1 cellular context compared by ENCODE assay signal in genomic region chr20:36408219-36408618, GRCh38.
TF ChIP-seq lines count a peak whose summit lies in the region.

No MANE protein-coding gene starts in this region.

TF ChIP-seq in SK-N-SH treated with all-trans-retinoic acid at 6 μM for 48 hours, 23 proteins besides CTCF, POLR2A, EP300 and RAD21 (continued from another document):
- TF ChIP-seq TSHZ2 (CRISPR knock-in tag; IDR thresholded peaks at IDR 0.05) = no peak
- TF ChIP-seq CSDC2 (CRISPR knock-in tag; IDR thresholded peaks at IDR 0.05) = no peak
- no peak for TF ChIP-seq ZC3H10 (CRISPR knock-in tag; IDR thresholded peaks at IDR 0.05)
- TF ChIP-seq BACH2 (CRISPR knock-in tag; IDR thresholded peaks at IDR 0.05; ENCODE audit: borderline replicate concordance) = no peak
- TF ChIP-seq ZFP3 (CRISPR knock-in tag; IDR thresholded peaks at IDR 0.05) = no peak
- TF ChIP-seq CSRNP3 (CRISPR knock-in tag; IDR thresholded peaks at IDR 0.05) = no peak
- no peak for TF ChIP-seq ZNF565 (CRISPR knock-in tag; conservative IDR thresholded peaks at IDR 0.05; ENCODE audit: low read depth)
- TF ChIP-seq TCF4 (CRISPR knock-in tag; IDR thresholded peaks at IDR 0.05; ENCODE audit: borderline replicate concordance) = no peak
- no peak for TF ChIP-seq CREB5 (CRISPR knock-in tag; IDR thresholded peaks at IDR 0.05; ENCODE audit: low read depth)
- no peak for TF ChIP-seq PATZ1 (CRISPR knock-in tag; IDR thresholded peaks at IDR 0.05; ENCODE audit: borderline replicate concordance)
- TF ChIP-seq ESRRG (CRISPR knock-in tag; IDR thresholded peaks at IDR 0.05) = no peak
- no peak for TF ChIP-seq ZFP30 (CRISPR knock-in tag; IDR thresholded peaks at IDR 0.05)
- TF ChIP-seq TOX (CRISPR knock-in tag; IDR thresholded peaks at IDR 0.05; ENCODE audit: borderline replicate concordance) = no peak
- no peak for TF ChIP-seq RARB (CRISPR knock-in tag; IDR thresholded peaks at IDR 0.05)
- no peak for TF ChIP-seq SNAI2 (CRISPR knock-in tag; IDR thresholded peaks at IDR 0.05)
- no peak for TF ChIP-seq ZNF70 (CRISPR knock-in tag; IDR thresholded peaks at IDR 0.05)
